ENCODE assay signal across 9 cellular contexts in the genomic region with DNA sequence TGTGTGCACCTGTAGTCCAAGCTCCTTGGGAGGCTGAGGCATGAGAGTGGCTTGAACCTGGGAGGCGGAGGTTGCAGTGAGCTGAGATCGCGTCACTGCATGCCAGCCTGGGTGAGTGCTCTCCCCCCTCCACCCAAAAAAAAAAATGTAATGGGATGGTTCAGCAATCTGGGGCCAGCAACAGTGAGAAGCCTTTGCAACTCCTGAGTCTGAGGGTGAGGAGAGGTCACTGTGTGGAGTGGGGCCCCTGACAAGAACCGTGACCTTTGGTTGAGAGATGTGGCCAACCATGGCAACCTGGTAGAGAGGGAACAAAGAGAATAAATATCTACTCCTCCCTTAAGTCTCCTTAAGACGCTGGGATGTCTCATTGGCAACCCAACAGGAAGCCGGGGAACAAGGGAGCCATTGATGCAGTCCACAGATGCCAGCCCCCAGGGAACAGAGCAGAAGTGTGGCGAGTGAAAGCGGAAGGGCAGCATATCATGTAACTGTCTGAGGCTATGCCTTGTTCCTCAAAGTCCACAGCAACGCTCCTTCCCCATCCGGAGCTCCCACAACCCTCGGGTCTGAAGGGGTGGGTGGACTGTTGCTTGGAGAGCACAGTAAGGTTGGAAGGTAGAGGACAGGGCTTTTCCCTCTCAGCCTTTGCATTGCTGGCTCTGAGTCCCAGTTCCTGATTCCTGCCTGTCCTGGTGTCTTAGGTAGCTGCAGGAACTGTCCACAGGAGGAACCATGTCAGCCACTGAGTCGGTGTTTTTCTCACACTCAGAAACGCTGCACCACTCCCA. TPM values are rescaled to one million over a fixed set of nuclear protein-coding genes. Genes with fewer than 3 reads are reported as not detected.
DNase-seq lines count a peak whose midpoint lies in the region; ATAC-seq and TF ChIP-seq lines count a peak whose summit lies in the region.
"Had no signal": no experiment of that assay in that cellular context is flagged by ENCODE, and none has a peak within 500 bp of the region (broad histone marks: within the 10 kb centered on the region; RNA-seq: fewer than 3 reads in every experiment).

No MANE protein-coding gene starts in this region.

- intact Hi-C loops in uterus (cut with DNase I; ENCODE audit: low total_unique reads), result no loop called here

- POLR2A ChIA-PET in activated CD4-positive, alpha-beta T cell treated with anti-CD3 and anti-CD28 coated beads, Interleukin-2, amount 10 ng/mL, durations not matched to agents 7 days and 5 days (lab: Charles Lee), result no interaction called here

- H3K27me3 ChIP-seq in uterus, result no peaks in the 10 kb centered on the region

- no peak for TF ChIP-seq POLR2A in uterus (IDR thresholded peaks at IDR 0.05)

- no peaks in the 10 kb centered on the region for H3K9me3 ChIP-seq in uterus

- CTCF ChIA-PET in activated CD4-positive, alpha-beta T cell treated with anti-CD3 and anti-CD28 coated beads, Interleukin-2, amount 10 ng/mL, durations not matched to agents 7 days and 5 days (lab: Charles Lee), result interaction anchor here (1.4 kb wide), 1 partner anchor 15 kb away, joined by 3 read pairs; no protein-coding TSS in a partner anchor

- H3K27ac Mint-ChIP-seq in chondrocyte (ENCODE audit: unreplicated experiment) (peak overlapping the region; percentile 98), mesothelial cell of epicardium (peak overlapping the region; percentile 56)
- no peak overlapping the region for H3K27ac Mint-ChIP-seq in activated CD4-positive, alpha-beta T cell treated with anti-CD3 and anti-CD28 coated beads, Interleukin-2, amount 10 ng/mL, durations not matched to agents 7 days and 5 days
- no peak overlapping the region for H3K27ac Mint-ChIP-seq in T-helper 2 cell treated with Interferon-gamma antibody and Interleukin-4, amounts not matched to agents 5 μg/mL and 100 μg/mL, for 36 hours

- H3K9me3 Mint-ChIP-seq in chondrocyte (ENCODE audit: low read depth) (no peaks in the 10 kb centered on the region), mesothelial cell of epicardium (no peaks in the 10 kb centered on the region)
- no peaks in the 10 kb centered on the region for H3K9me3 Mint-ChIP-seq in activated T-cell treated with anti-CD3 and anti-CD28 coated beads, Interleukin-2, amount 50 U/mL, for 4 hours
- H3K9me3 Mint-ChIP-seq in activated CD4-positive, alpha-beta T cell treated with anti-CD3 and anti-CD28 coated beads, Interleukin-2, amount 10 ng/mL, durations not matched to agents 7 days and 5 days, result no peaks in the 10 kb centered on the region
- H3K9me3 Mint-ChIP-seq in T-helper 2 cell treated with Interferon-gamma antibody and Interleukin-4, amounts not matched to agents 5 μg/mL and 100 μg/mL, for 36 hours, result no peaks in the 10 kb centered on the region
- H3K9me3 Mint-ChIP-seq: immature natural killer cell had no signal

- H3K27me3 Mint-ChIP-seq in chondrocyte (ENCODE audit: low read depth), result no peaks in the 10 kb centered on the region
- H3K27me3 Mint-ChIP-seq in mesothelial cell of epicardium (ENCODE audit: low read depth), result peaks cover under 1% of the 10 kb centered on the region
- H3K27me3 Mint-ChIP-seq in activated T-cell treated with anti-CD3 and anti-CD28 coated beads, Interleukin-2, amount 50 U/mL, for 4 hours (ENCODE audit: low read depth), result peaks cover 13% of the 10 kb centered on the region
- H3K27me3 Mint-ChIP-seq in activated CD4-positive, alpha-beta T cell treated with anti-CD3 and anti-CD28 coated beads, Interleukin-2, amount 10 ng/mL, durations not matched to agents 7 days and 5 days, result peaks cover 12% of the 10 kb centered on the region
- peaks cover 16% of the 10 kb centered on the region for H3K27me3 Mint-ChIP-seq in T-helper 2 cell treated with Interferon-gamma antibody and Interleukin-4, amounts not matched to agents 5 μg/mL and 100 μg/mL, for 36 hours (ENCODE audit: low read depth)

- ATAC-seq in activated T-cell treated with anti-CD3 and anti-CD28 coated beads, Interleukin-2, amount 50 U/mL, for 4 hours, result no peak

- peaks cover 8% of the 10 kb centered on the region for H3K36me3 Mint-ChIP-seq in chondrocyte (ENCODE audit: low read depth)
- H3K36me3 Mint-ChIP-seq in mesothelial cell of epicardium, result no peaks in the 10 kb centered on the region
- no peaks in the 10 kb centered on the region for H3K36me3 Mint-ChIP-seq in activated T-cell treated with anti-CD3 and anti-CD28 coated beads, Interleukin-2, amount 50 U/mL, for 4 hours (ENCODE audit: insufficient read depth)
- H3K36me3 Mint-ChIP-seq in activated CD4-positive, alpha-beta T cell treated with anti-CD3 and anti-CD28 coated beads, Interleukin-2, amount 10 ng/mL, durations not matched to agents 7 days and 5 days (ENCODE audit: low read depth), result no peaks in the 10 kb centered on the region
- no peaks in the 10 kb centered on the region for H3K36me3 Mint-ChIP-seq in T-helper 2 cell treated with Interferon-gamma antibody and Interleukin-4, amounts not matched to agents 5 μg/mL and 100 μg/mL, for 36 hours (ENCODE audit: low read depth)
- H3K36me3 Mint-ChIP-seq: immature natural killer cell had no signal

- TF ChIP-seq CTCF in chondrocyte (IDR thresholded peaks at IDR 0.05) (peak; percentile 19), mesothelial cell of epicardium (IDR thresholded peaks at IDR 0.05; ENCODE audit: unreplicated experiment) (no peak), uterus (IDR thresholded peaks at IDR 0.05) (no peak)

- H3K4me1 Mint-ChIP-seq in chondrocyte (ENCODE audit: low read depth), result peaks cover 85% of the 10 kb centered on the region
- H3K4me1 Mint-ChIP-seq in mesothelial cell of epicardium, result peaks cover 65% of the 10 kb centered on the region
- H3K4me1 Mint-ChIP-seq in activated T-cell treated with anti-CD3 and anti-CD28 coated beads, Interleukin-2, amount 50 U/mL, for 4 hours (ENCODE audit: low read depth), result peaks cover 3% of the 10 kb centered on the region
- H3K4me1 Mint-ChIP-seq in activated CD4-positive, alpha-beta T cell treated with anti-CD3 and anti-CD28 coated beads, Interleukin-2, amount 10 ng/mL, durations not matched to agents 7 days and 5 days, result peaks cover 8% of the 10 kb centered on the region
- peaks cover 7% of the 10 kb centered on the region for H3K4me1 Mint-ChIP-seq in T-helper 2 cell treated with Interferon-gamma antibody and Interleukin-4, amounts not matched to agents 5 μg/mL and 100 μg/mL, for 36 hours (ENCODE audit: low read depth)

- H3K4me1 ChIP-seq in uterus, result peaks cover 9 to 16% of the 10 kb centered on the region in 2 donors

- no peak overlapping the region for H3K4me3 ChIP-seq in uterus

- H3K36me3 ChIP-seq in uterus, result no peaks in the 10 kb centered on the region

- peak overlapping the region; percentile 78 to 86 for H3K27ac ChIP-seq in uterus

- DNase-seq in MV-4-11 (lab: John Stamatoyannopoulos, UW), result peak; percentile 99
- no peak for DNase-seq in chondrocyte (ENCODE audit: low spot score)
- no peak for DNase-seq in mesothelial cell of epicardium (ENCODE audit: low spot score in 2 of 2, unreplicated experiment in 2 of 2)
- no peak for DNase-seq in uterus
- no peak for DNase-seq in activated T-cell treated with anti-CD3 and anti-CD28 coated beads, Interleukin-2, amount 50 U/mL, for 4 hours
- DNase-seq in activated CD4-positive, alpha-beta T cell treated with anti-CD3 and anti-CD28 coated beads, Interleukin-2, amount 10 ng/mL, durations not matched to agents 7 days and 5 days, result no peak
- no peak for DNase-seq in T-helper 2 cell treated with Interferon-gamma antibody and Interleukin-4, amounts not matched to agents 5 μg/mL and 100 μg/mL, for 36 hours (ENCODE audit: low spot score)

- H3K4me3 Mint-ChIP-seq in chondrocyte (ENCODE audit: unreplicated experiment) (peak overlapping the region; percentile 1), mesothelial cell of epicardium (no peak overlapping the region)
- H3K4me3 Mint-ChIP-seq in activated T-cell treated with anti-CD3 and anti-CD28 coated beads, Interleukin-2, amount 50 U/mL, for 4 hours, result no peak overlapping the region
- H3K4me3 Mint-ChIP-seq in activated CD4-positive, alpha-beta T cell treated with anti-CD3 and anti-CD28 coated beads, Interleukin-2, amount 10 ng/mL, durations not matched to agents 7 days and 5 days, result no peak overlapping the region
- no peak overlapping the region for H3K4me3 Mint-ChIP-seq in T-helper 2 cell treated with Interferon-gamma antibody and Interleukin-4, amounts not matched to agents 5 μg/mL and 100 μg/mL, for 36 hours
- H3K4me3 Mint-ChIP-seq: immature natural killer cell had no signal

RNA-seq across cellular contexts. Expression of a gene that starts 8.3 kb away (rescaled TPM):
- total RNA-seq in chondrocyte, result 56.5 to 76.5 TPM (median 72.1 TPM) in 3 replicates
- 27.9 to 29.3 TPM (median 28.7 TPM) in 3 replicates for total RNA-seq in mesothelial cell of epicardium
- total RNA-seq in uterus, result 10 to 100 TPM in 2 of 4 donors, 1 to 10 TPM in 2; 1.5 to 11.9 (median 7.2) TPM
- 1 to 10 TPM in 1 of 3 donors, under 1 TPM in 2; 0.61 to 1.5 (median 0.76) TPM for total RNA-seq in activated T-cell treated with anti-CD3 and anti-CD28 coated beads, Interleukin-2, amount 50 U/mL, for 4 hours
- total RNA-seq in activated CD4-positive, alpha-beta T cell treated with anti-CD3 and anti-CD28 coated beads, Interleukin-2, amount 10 ng/mL, durations not matched to agents 7 days and 5 days, result not detected

RNA-seq across cellular contexts. Expression of a gene that starts 10.9 kb away (rescaled TPM):
- total RNA-seq in chondrocyte (15.2 to 39.1 TPM (median 38.1 TPM) in 3 replicates), mesothelial cell of epicardium (3.3 to 4.3 TPM (median 3.4 TPM) in 3 replicates), uterus (10 to 100 TPM in 2 of 4 donors, 1 to 10 TPM in 2; 3.2 to 30.0 (median 11.9) TPM)
- under 1 TPM in 2 of 3 donors, not detected in 1; 0.14 to 0.15 TPM for total RNA-seq in activated T-cell treated with anti-CD3 and anti-CD28 coated beads, Interleukin-2, amount 50 U/mL, for 4 hours
- not detected for total RNA-seq in activated CD4-positive, alpha-beta T cell treated with anti-CD3 and anti-CD28 coated beads, Interleukin-2, amount 10 ng/mL, durations not matched to agents 7 days and 5 days
- total RNA-seq: activated CD8-positive, alpha-beta memory T cell treated with anti-CD3 and anti-CD28 coated beads for 36 hours had no signal

RNA-seq across cellular contexts. Expression of a gene that starts 41.5 kb away (rescaled TPM):
- total RNA-seq in chondrocyte (not detected in 3 replicates), mesothelial cell of epicardium (11.9 to 12.9 TPM (median 12.7 TPM) in 3 replicates), uterus (1 to 10 TPM in 1 of 4 donors, not detected in 3; 1.9 TPM)
- total RNA-seq in activated T-cell treated with anti-CD3 and anti-CD28 coated beads, Interleukin-2, amount 50 U/mL, for 4 hours, result not detected
- not detected for total RNA-seq in activated CD4-positive, alpha-beta T cell treated with anti-CD3 and anti-CD28 coated beads, Interleukin-2, amount 10 ng/mL, durations not matched to agents 7 days and 5 days

Comparison
In these comparisons a context has a peak if more than half of its experiments do, and no peak if none do; other contexts are left out.
1. H3K27ac Mint-ChIP-seq: peak in chondrocyte (single experiment) and mesothelial cell of epicardium (single experiment); none in activated CD4-positive, alpha-beta T cell treated with anti-CD3 and anti-CD28 coated beads, Interleukin-2, amount 10 ng/mL, durations not matched to agents 7 days and 5 days (single experiment) and T-helper 2 cell treated with Interferon-gamma antibody and Interleukin-4, amounts not matched to agents 5 μg/mL and 100 μg/mL, for 36 hours (single experiment).